In genomic region chr17:45286286-45286685, GRCh38 we compare ENCODE assay signal across 34 cellular contexts. TPM values are rescaled to one million over a fixed set of nuclear protein-coding genes. Genes with fewer than 3 reads are reported as not detected.
A peak's percentile ranks its signal among the peaks of the same experiment; 100 is the strongest.
DNase-seq lines count a peak whose midpoint lies in the region; ATAC-seq, FAIRE-seq and TF ChIP-seq lines count a peak whose summit lies in the region.
"Had no signal": no experiment of that assay in that cellular context is flagged by ENCODE, and none has a peak within 500 bp of the region (broad histone marks: within the 10 kb centered on the region; RNA-seq: fewer than 3 reads in every experiment).

No MANE protein-coding gene starts in this region.

- DNase-seq in HepG2 (ENCODE audit: low spot score) = no peak
- no peak for DNase-seq in right lobe of liver
- DNase-seq in astrocyte (ENCODE audit: low read depth) = no peak
- DNase-seq in neural progenitor cell (ENCODE audit: low spot score) = no peak
- DNase-seq in GM23248 = no peak
- DNase-seq in coronary artery (ENCODE audit: low spot score) = no peak
- DNase-seq in COLO829 (ENCODE audit: low spot score) = no peak
- DNase-seq in activated naive CD8-positive, alpha-beta T cell treated with anti-CD3 and anti-CD28 coated beads for 36 hours = no peak
- DNase-seq: ACHN; activated CD4-positive, alpha-beta T cell treated with anti-CD3 and anti-CD28 coated beads for 1 hour; activated effector memory CD4-positive, alpha-beta T cell treated with anti-CD3 and anti-CD28 coated beads, Interleukin-2, amount 50 U/mL, for 16 hours; cerebellar nuclear complex; COR-L47; DMS53; HCEC 1CT; mesenchymal stem cell; MM.1S; NCI-H1105 treated with DMSO at 0.1 percent for 48 hours; NCI-H187 treated with DMSO at 0.1 percent for 48 hours; NCI-H2171 treated with DMSO at 0.1 percent for 48 hours; NCI-H526; NK-92 treated with Interleukin-12 subunit alpha and Interleukin-12 subunit beta, amount 100 ng/mL, for 24 hours; PC-3; SHP77; stimulated activated CD4-positive, alpha-beta T cell treated with anti-CD3 and anti-CD28 coated beads, Interleukin-4, amount 100 ng/mL, for 1 hour; T-helper 17 cell; trophoblast cell had no signal

- BruUV-seq in HepG2 (replicated peaks; lab: Mats Ljungman, UMichigan) = no TSS peak

- H3K27me3 Mint-ChIP-seq in astrocyte (ENCODE audit: low read depth, unreplicated experiment) (no peaks in the 10 kb centered on the region), neural progenitor cell (ENCODE audit: insufficient read depth, low read depth) (no peaks in the 10 kb centered on the region)
- no peaks in the 10 kb centered on the region for H3K27me3 Mint-ChIP-seq in activated naive CD8-positive, alpha-beta T cell treated with anti-CD3 and anti-CD28 coated beads for 36 hours
- H3K27me3 Mint-ChIP-seq: T-helper 17 cell had no signal

- H3K4me2 ChIP-seq in HepG2 (ENCODE audit: low read depth, low read length) (no peak overlapping the region), astrocyte (ENCODE audit: low read length) (no peak overlapping the region), neural progenitor cell (no peak overlapping the region), GM23248 (ENCODE audit: unreplicated experiment) (no peak overlapping the region)

- H3K9me3 Mint-ChIP-seq in astrocyte (ENCODE audit: unreplicated experiment) (no peaks in the 10 kb centered on the region), neural progenitor cell (no peaks in the 10 kb centered on the region)
- H3K9me3 Mint-ChIP-seq in activated naive CD8-positive, alpha-beta T cell treated with anti-CD3 and anti-CD28 coated beads for 36 hours = no peaks in the 10 kb centered on the region
- H3K9me3 Mint-ChIP-seq: neural crest cell had no signal

- H3K27me3 ChIP-seq in HepG2 (ENCODE audit: control insufficient read depth in 1 of 2, insufficient read depth in 2 of 2, low read length in 2 of 2) (no peaks in the 10 kb centered on the region), right lobe of liver (no peaks in the 10 kb centered on the region), astrocyte (ENCODE audit: insufficient read depth, low read length) (no peaks in the 10 kb centered on the region), neural progenitor cell (no peaks in the 10 kb centered on the region), GM23248 (replicated peaks; ENCODE audit: insufficient read depth) (no peaks in the 10 kb centered on the region)

- H3K9me3 ChIP-seq in HepG2 (ENCODE audit: low read length) = no peaks in the 10 kb centered on the region
- H3K9me3 ChIP-seq in right lobe of liver = no peaks in the 10 kb centered on the region
- peaks cover 2% of the 10 kb centered on the region for H3K9me3 ChIP-seq in astrocyte (ENCODE audit: insufficient read depth, low read depth, low read length)
- no peaks in the 10 kb centered on the region for H3K9me3 ChIP-seq in neural progenitor cell (ENCODE audit: low read depth)
- H3K9me3 ChIP-seq in GM23248 (ENCODE audit: low read depth) = no peaks in the 10 kb centered on the region

- H3K79me2 ChIP-seq in HepG2 (ENCODE audit: insufficient read depth, low read length) (no peaks in the 10 kb centered on the region), astrocyte (ENCODE audit: insufficient read depth, low read length) (peaks cover 41% of the 10 kb centered on the region), neural progenitor cell (ENCODE audit: low read depth) (no peaks in the 10 kb centered on the region), GM23248 (ENCODE audit: insufficient read depth) (peaks cover 28% of the 10 kb centered on the region)

- H3K36me3 Mint-ChIP-seq in astrocyte (ENCODE audit: low read depth, unreplicated experiment) (peaks cover 32% of the 10 kb centered on the region), neural progenitor cell (peaks cover 20% of the 10 kb centered on the region)
- H3K36me3 Mint-ChIP-seq in activated naive CD8-positive, alpha-beta T cell treated with anti-CD3 and anti-CD28 coated beads for 36 hours = peaks cover 29% of the 10 kb centered on the region

- H2AFZ ChIP-seq in HepG2 (ENCODE audit: low read length) (no peak overlapping the region), astrocyte (ENCODE audit: low read depth, low read length) (no peak overlapping the region), neural progenitor cell (replicated peaks) (no peak overlapping the region), GM23248 (no peak overlapping the region)
- H2AFZ ChIP-seq: parathyroid adenoma had no signal

- TF ChIP-seq CTCF in HepG2 (CRISPR knock-in tag; IDR thresholded peaks at IDR 0.05) (no peak), right lobe of liver (IDR thresholded peaks at IDR 0.05) (no peak), astrocyte (IDR thresholded peaks at IDR 0.05; ENCODE audit: insufficient read depth, low read depth, low read length) (no peak), neural progenitor cell (IDR thresholded peaks at IDR 0.05) (no peak), coronary artery (IDR thresholded peaks at IDR 0.05) (no peak)

- in situ Hi-C loops in HepG2 (cut with HindIII; ENCODE audit: extremely low pct_ligation_motif_present, low pct_unique_long_range_greater_than_20kb) = no loop called here
- in situ Hi-C loops in GM23248 (cut with MboI) = no loop called here

- POLR2A ChIA-PET in HepG2 (lab: Yijun Ruan, JAX) = no interaction called here

- H3K4me3 ChIP-seq in HepG2 (replicated peaks in 1 of 3; ENCODE audit: insufficient read depth in 1 of 3, low read depth in 2 of 3, low read length in 3 of 3) (no peak overlapping the region), right lobe of liver (no peak overlapping the region), astrocyte (ENCODE audit: insufficient read depth, low read depth, low read length) (no peak overlapping the region), neural progenitor cell (no peak overlapping the region), GM23248 (no peak overlapping the region), coronary artery (no peak overlapping the region)

- TF ChIP-seq POLR2A in HepG2 (IDR thresholded peaks at IDR 0.05; ENCODE audit: insufficient read depth in 1 of 2, low read depth in 2 of 2, low read length in 2 of 2) (no peak), right lobe of liver (IDR thresholded peaks at IDR 0.05) (no peak)

- ATAC-seq in HepG2 (no peak), right lobe of liver (no peak)
- ATAC-seq: left lobe of liver, PC-3, right cardiac atrium, T-helper 17 cell had no signal

- 96% methylated on average over 4 of the region's 5 CpGs for WGBS in HepG2 (ENCODE audit: low lambda C conversion rate)
- WGBS in right lobe of liver (ENCODE audit: insufficient coverage, low coverage, low lambda C conversion rate, missing lambda C conversion rate) = no CpG with 5 or more reads among the region's 5 CpGs
- WGBS in GM23248 (ENCODE audit: low coverage in 1 of 2, low lambda C conversion rate in 2 of 2, missing lambda C conversion rate in 2 of 2), 2 experiments = 95 to 98% methylated on average over 5 of the region's 5 CpGs

- TF ChIP-seq EP300 in HepG2 (IDR thresholded peaks at IDR 0.05; ENCODE audit: low read depth in 2 of 2, low read length in 2 of 2) (no peak), HepG2 (CRISPR knock-in tag; IDR thresholded peaks at IDR 0.05; ENCODE audit: borderline replicate concordance) (no peak)

- H3F3A ChIP-seq in neural progenitor cell (ENCODE audit: low read depth) = no peaks in the 10 kb centered on the region
- H3F3A ChIP-seq in GM23248 (ENCODE audit: insufficient read depth) = peaks cover under 1% of the 10 kb centered on the region; the same call in 1 of the 2 replicates

- H3K4me1 Mint-ChIP-seq in astrocyte (ENCODE audit: low read depth, unreplicated experiment) = peaks cover 19% of the 10 kb centered on the region
- H3K4me1 Mint-ChIP-seq in neural progenitor cell = peaks cover 2% of the 10 kb centered on the region
- H3K4me1 Mint-ChIP-seq in activated naive CD8-positive, alpha-beta T cell treated with anti-CD3 and anti-CD28 coated beads for 36 hours = peaks cover 16% of the 10 kb centered on the region
- H3K4me1 Mint-ChIP-seq: neural crest cell had no signal

- FAIRE-seq in HepG2 (lab: Jason Lieb, UNC) (no peak), astrocyte (lab: Jason Lieb, UNC) (no peak)

- no peak overlapping the region for H3K27ac ChIP-seq in HepG2 (ENCODE audit: extremely low read length, insufficient read depth, low read length)
- H3K27ac ChIP-seq in right lobe of liver = no peak overlapping the region
- no peak overlapping the region for H3K27ac ChIP-seq in astrocyte (ENCODE audit: low read depth, low read length)
- H3K27ac ChIP-seq in neural progenitor cell = no peak overlapping the region
- no peak overlapping the region for H3K27ac ChIP-seq in GM23248
- H3K27ac ChIP-seq in coronary artery = no peak overlapping the region
- H3K27ac ChIP-seq: parathyroid adenoma had no signal

- TF ChIP-seq RAD21 in HepG2 (CRISPR knock-in tag; IDR thresholded peaks at IDR 0.05) = no peak

- no peaks in the 10 kb centered on the region for H4K20me1 ChIP-seq in HepG2 (ENCODE audit: insufficient read depth, low read length)
- H4K20me1 ChIP-seq in astrocyte (ENCODE audit: insufficient read depth, low read length) = peaks cover 66% of the 10 kb centered on the region
- no peaks in the 10 kb centered on the region for H4K20me1 ChIP-seq in neural progenitor cell (ENCODE audit: low read depth)
- no peaks in the 10 kb centered on the region for H4K20me1 ChIP-seq in GM23248 (ENCODE audit: insufficient read depth)

- CTCF ChIA-PET in HepG2 (lab: Yijun Ruan, JAX; ENCODE audit: low intra/inter-chr PET ratio, low total read pairs) = no interaction called here

- intact Hi-C loops in HepG2 (cut with micrococcal nuclease; ENCODE audit: unreplicated experiment) (no loop called here), right lobe of liver (cut with DNase I) (loop anchor here in 1 of 2 donors (5.0 kb wide), 1 partner anchor 101 kb away; no protein-coding TSS in a partner anchor)

- H3K27ac Mint-ChIP-seq in astrocyte (ENCODE audit: unreplicated experiment) (peak overlapping the region; percentile 47), neural progenitor cell (peak overlapping the region; percentile 37)
- no peak overlapping the region for H3K27ac Mint-ChIP-seq in activated naive CD8-positive, alpha-beta T cell treated with anti-CD3 and anti-CD28 coated beads for 36 hours

- H3K9me2 ChIP-seq in GM23248 (ENCODE audit: insufficient read depth) = no peaks in the 10 kb centered on the region

- H3K9ac ChIP-seq in HepG2 (ENCODE audit: insufficient read depth, low read depth, low read length) (no peak overlapping the region), astrocyte (ENCODE audit: low read length) (no peak overlapping the region), neural progenitor cell (no peak overlapping the region), GM23248 (no peak overlapping the region)
- H3K9ac ChIP-seq: parathyroid adenoma had no signal

- H3K4me3 Mint-ChIP-seq in astrocyte (ENCODE audit: unreplicated experiment) (no peak overlapping the region), neural progenitor cell (no peak overlapping the region)
- no peak overlapping the region for H3K4me3 Mint-ChIP-seq in activated naive CD8-positive, alpha-beta T cell treated with anti-CD3 and anti-CD28 coated beads for 36 hours
- H3K4me3 Mint-ChIP-seq: neural crest cell, T-helper 17 cell had no signal

- H3K4me1 ChIP-seq in HepG2 (ENCODE audit: insufficient read depth, low read length) = no peaks in the 10 kb centered on the region
- peaks cover 0 to 42% (median 18%) of the 10 kb centered on the region in 4 donors for H3K4me1 ChIP-seq in right lobe of liver
- peaks cover 14% of the 10 kb centered on the region for H3K4me1 ChIP-seq in astrocyte (ENCODE audit: insufficient read depth, low read length)
- no peaks in the 10 kb centered on the region for H3K4me1 ChIP-seq in neural progenitor cell
- no peaks in the 10 kb centered on the region for H3K4me1 ChIP-seq in GM23248 (ENCODE audit: insufficient read depth)

- H3K36me3 ChIP-seq in HepG2 (replicated peaks in 1 of 2; ENCODE audit: control insufficient read depth in 1 of 2, insufficient read depth in 2 of 2, low read length in 2 of 2) (peaks cover 29 to 67% of the 10 kb centered on the region in 2 experiments), right lobe of liver (peaks cover 0 to 52% (median 20%) of the 10 kb centered on the region in 4 donors), astrocyte (ENCODE audit: insufficient read depth, low read length) (peaks cover 44% of the 10 kb centered on the region), neural progenitor cell (no peaks in the 10 kb centered on the region), GM23248 (ENCODE audit: low read depth) (peaks cover 57% of the 10 kb centered on the region; the same call in 1 of the 2 replicates)

RNA-seq across cellular contexts. Expression of gene SPATA32, which starts 24.4 kb away (rescaled TPM):
- total RNA-seq in HepG2 (2016; rRNA removed; fragmentation: Illumina TruSeq; extraction: Trizol) (not detected in 2 replicates), right lobe of liver (not detected), astrocyte (not detected in 2 replicates), neural progenitor cell (ENCODE audit: low replicate concordance) (not detected in 2 replicates)
- not detected in 2 replicates for total RNA-seq in HepG2 (2016; cell fraction: cytosol; rRNA removed; fragmentation: Illumina TruSeq; extraction: Trizol; ENCODE audit: low read depth)
- not detected in 2 replicates for total RNA-seq in HepG2 (2016; cell fraction: insoluble cytoplasmic fraction; rRNA removed; fragmentation: Illumina TruSeq; extraction: Trizol)
- total RNA-seq in HepG2 (2016; cell fraction: membrane; rRNA removed; fragmentation: Illumina TruSeq; extraction: Trizol) = not detected in 2 replicates
- total RNA-seq in HepG2 (2016; cell fraction: nucleus; rRNA removed; fragmentation: Illumina TruSeq; extraction: Trizol) = not detected in 2 replicates
- polyA plus RNA-seq in HepG2 (2011; rRNA removed) (not detected in 2 replicates), GM23248 (2016; fragmentation: Nextera tagmentation; extraction: Ambion mirVana) (not detected in 2 replicates)
- not detected in 2 replicates for polyA plus RNA-seq in HepG2 (2011; cell fraction: cytosol; rRNA removed)
- not detected in 2 replicates for polyA plus RNA-seq in HepG2 (2011; cell fraction: nucleus; rRNA removed)
- polyA plus RNA-seq in HepG2 (2012) = not detected in 2 replicates
- polyA plus RNA-seq in HepG2 (2016; cell fraction: cytosol; fragmentation: Illumina TruSeq; extraction: Trizol; ENCODE audit: low read depth) = not detected in 2 replicates
- polyA plus RNA-seq in HepG2 (2016; cell fraction: insoluble cytoplasmic fraction; fragmentation: Illumina TruSeq; extraction: Trizol; ENCODE audit: low read depth) = not detected in 2 replicates
- not detected in 2 replicates for polyA plus RNA-seq in HepG2 (2016; cell fraction: membrane; fragmentation: Illumina TruSeq; extraction: Trizol; ENCODE audit: low read depth)
- not detected in 2 replicates for polyA plus RNA-seq in HepG2 (2016; cell fraction: nucleus; fragmentation: Illumina TruSeq; extraction: Trizol; ENCODE audit: insufficient read depth, low read depth)
- not detected in 2 replicates for polyA minus RNA-seq in HepG2 (2011; rRNA and poly(A)+ RNA removed; ENCODE audit: low replicate concordance)
- not detected in 2 replicates for polyA minus RNA-seq in HepG2 (2011; cell fraction: cytosol; rRNA and poly(A)+ RNA removed)
- not detected in 2 replicates for polyA minus RNA-seq in HepG2 (2011; cell fraction: nucleus; rRNA and poly(A)+ RNA removed)
- not detected in 2 replicates for total RNA-seq in GM23248 (2014; rRNA removed; shearing (Covaris generic))
- under 1 TPM; 0.62 to 0.68 TPM for total RNA-seq in activated naive CD8-positive, alpha-beta T cell treated with anti-CD3 and anti-CD28 coated beads for 36 hours
- total RNA-seq: glomerular endothelial cell, left lobe of liver, PC-3, right cardiac atrium, subcutaneous adipose tissue had no signal
- polyA plus RNA-seq: BJ, right cardiac atrium had no signal

RNA-seq across cellular contexts. Expression of gene MAP3K14, which starts 30.5 kb away (rescaled TPM):
- total RNA-seq in HepG2 (2016; rRNA removed; fragmentation: Illumina TruSeq; extraction: Trizol) (1.2 and 2.6 TPM in 2 replicates), right lobe of liver (1 to 10 TPM; 4.8 to 7.8 (median 6.3) TPM), astrocyte (10.8 and 11.0 TPM in 2 replicates), neural progenitor cell (ENCODE audit: low replicate concordance) (0.34 and 2.7 TPM in 2 replicates)
- 2.1 and 2.5 TPM in 2 replicates for total RNA-seq in HepG2 (2016; cell fraction: cytosol; rRNA removed; fragmentation: Illumina TruSeq; extraction: Trizol; ENCODE audit: low read depth)
- total RNA-seq in HepG2 (2016; cell fraction: insoluble cytoplasmic fraction; rRNA removed; fragmentation: Illumina TruSeq; extraction: Trizol) = 1.1 and 2.6 TPM in 2 replicates
- 2.1 and 2.4 TPM in 2 replicates for total RNA-seq in HepG2 (2016; cell fraction: membrane; rRNA removed; fragmentation: Illumina TruSeq; extraction: Trizol)
- 3.1 and 3.3 TPM in 2 replicates for total RNA-seq in HepG2 (2016; cell fraction: nucleus; rRNA removed; fragmentation: Illumina TruSeq; extraction: Trizol)
- polyA plus RNA-seq in HepG2 (2011; rRNA removed) (2.6 and 4.0 TPM in 2 replicates), GM23248 (2016; fragmentation: Nextera tagmentation; extraction: Ambion mirVana) (2.7 and 3.4 TPM in 2 replicates)
- 1.8 and 2.4 TPM in 2 replicates for polyA plus RNA-seq in HepG2 (2011; cell fraction: cytosol; rRNA removed)
- polyA plus RNA-seq in HepG2 (2011; cell fraction: nucleus; rRNA removed) = 10.1 and 10.7 TPM in 2 replicates
- 1.6 and 2.1 TPM in 2 replicates for polyA plus RNA-seq in HepG2 (2012)
- polyA plus RNA-seq in HepG2 (2016; cell fraction: cytosol; fragmentation: Illumina TruSeq; extraction: Trizol; ENCODE audit: low read depth) = 1.6 and 2.0 TPM in 2 replicates
- 1.3 and 1.9 TPM in 2 replicates for polyA plus RNA-seq in HepG2 (2016; cell fraction: insoluble cytoplasmic fraction; fragmentation: Illumina TruSeq; extraction: Trizol; ENCODE audit: low read depth)
- 1.6 and 2.3 TPM in 2 replicates for polyA plus RNA-seq in HepG2 (2016; cell fraction: membrane; fragmentation: Illumina TruSeq; extraction: Trizol; ENCODE audit: low read depth)
- 10.6 and 10.8 TPM in 2 replicates for polyA plus RNA-seq in HepG2 (2016; cell fraction: nucleus; fragmentation: Illumina TruSeq; extraction: Trizol; ENCODE audit: insufficient read depth, low read depth)
- 2.2 and 7.2 TPM in 2 replicates for polyA minus RNA-seq in HepG2 (2011; rRNA and poly(A)+ RNA removed; ENCODE audit: low replicate concordance)
- polyA minus RNA-seq in HepG2 (2011; cell fraction: cytosol; rRNA and poly(A)+ RNA removed) = 0.40 and 0.44 TPM in 2 replicates
- 3.2 and 3.7 TPM in 2 replicates for polyA minus RNA-seq in HepG2 (2011; cell fraction: nucleus; rRNA and poly(A)+ RNA removed)
- 3.0 and 4.2 TPM in 2 replicates for total RNA-seq in GM23248 (2014; rRNA removed; shearing (Covaris generic))
- total RNA-seq in activated naive CD8-positive, alpha-beta T cell treated with anti-CD3 and anti-CD28 coated beads for 36 hours = 10 to 100 TPM; 27.1 to 28.3 TPM
